22 cellular contexts compared by ENCODE assay signal in the genomic region with DNA sequence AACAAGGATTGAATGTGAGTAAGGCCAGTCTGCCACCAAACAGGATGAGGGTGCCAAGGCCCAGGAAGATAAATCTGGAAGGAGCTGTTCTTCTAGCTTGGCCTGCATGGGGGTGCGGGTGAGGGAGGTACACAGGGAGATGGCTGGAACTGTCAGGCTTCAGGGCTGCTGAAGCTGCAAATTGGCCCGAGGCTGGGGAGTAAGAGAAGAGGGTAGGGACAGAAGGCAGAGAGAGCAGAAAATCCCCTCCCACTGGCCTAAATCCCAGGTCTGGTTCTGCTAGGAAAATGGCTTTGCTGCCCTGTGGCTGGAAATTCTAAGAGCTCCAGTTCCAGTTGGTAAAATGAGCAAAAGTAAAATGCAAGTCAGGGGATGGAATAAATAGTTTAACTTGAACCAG.
"Had no signal": no experiment of that assay in that cellular context is flagged by ENCODE, and none has a peak within 500 bp of the region (broad histone marks: within the 10 kb centered on the region; RNA-seq: fewer than 3 reads in every experiment).

No MANE protein-coding gene starts in this region.

- DNase-seq: activated B cell treated with CpG ODN at 0.5 μM for 24 hours; activated CD4-positive, alpha-beta memory T cell treated with anti-CD3 and anti-CD28 coated beads for 36 hours; activated CD4-positive, alpha-beta T cell treated with anti-CD3 and anti-CD28 coated beads for 4 hours; activated effector memory CD4-positive, alpha-beta T cell treated with Interleukin-2 at 50 U/mL for 16 hours; activated naive CD4-positive, alpha-beta T cell treated with anti-CD3 and anti-CD28 coated beads for 36 hours; activated naive CD8-positive, alpha-beta T cell treated with anti-CD3 and anti-CD28 coated beads, Interleukin-2, amount 50 U/mL, for 24 hours; activated T-cell treated with anti-CD3 and anti-CD28 coated beads, Interleukin-2, amount 50 U/mL, for 48 hours; body of pancreas; colonic mucosa; esophagus squamous epithelium; heart right ventricle; left colon; mesendoderm; naive thymus-derived CD4-positive, alpha-beta T cell; ovary; right cardiac atrium; stimulated activated CD4-positive, alpha-beta T cell treated with anti-CD3 and anti-CD28 coated beads, Interleukin-12 subunit alpha, Interleukin-12 subunit beta, amount 100 ng/mL, for 4 hours; stimulated activated naive CD8-positive, alpha-beta T cell treated with anti-CD3 and anti-CD28 coated beads, Interleukin-15, amount 100 ng/mL, for 72 hours; uterus had no signal

- H3K4me1 ChIP-seq: body of pancreas, colonic mucosa, uterus had no signal

- ATAC-seq: activated naive CD8-positive, alpha-beta T cell treated with anti-CD3 and anti-CD28 coated beads, Interleukin-2, amount 50 U/mL, for 24 hours; body of pancreas; gastroesophageal sphincter; heart right ventricle; left colon; naive thymus-derived CD4-positive, alpha-beta T cell; right cardiac atrium; stimulated activated naive CD8-positive, alpha-beta T cell treated with anti-CD3 and anti-CD28 coated beads, Interleukin-15, amount 100 ng/mL, for 72 hours had no signal

- H3K27me3 ChIP-seq: body of pancreas, colonic mucosa, esophagus squamous epithelium, gastroesophageal sphincter, heart right ventricle, ovary, tibial nerve, uterus had no signal

- H3K9me3 Mint-ChIP-seq: activated B cell treated with CpG ODN at 0.5 μM for 24 hours; activated CD4-positive, alpha-beta memory T cell treated with anti-CD3 and anti-CD28 coated beads for 36 hours; activated naive CD4-positive, alpha-beta T cell treated with anti-CD3 and anti-CD28 coated beads for 36 hours; activated naive CD8-positive, alpha-beta T cell treated with anti-CD3 and anti-CD28 coated beads, Interleukin-2, amount 50 U/mL, for 24 hours; naive thymus-derived CD4-positive, alpha-beta T cell; stimulated activated naive CD8-positive, alpha-beta T cell treated with anti-CD3 and anti-CD28 coated beads, Interleukin-15, amount 100 ng/mL, for 72 hours had no signal

- H3K9me3 ChIP-seq: body of pancreas, colonic mucosa, esophagus squamous epithelium, gastroesophageal sphincter, heart right ventricle, ovary, tibial nerve, uterus had no signal

- H3K27ac Mint-ChIP-seq: activated B cell treated with CpG ODN at 0.5 μM for 24 hours; activated CD4-positive, alpha-beta memory T cell treated with anti-CD3 and anti-CD28 coated beads for 36 hours; activated naive CD4-positive, alpha-beta T cell treated with anti-CD3 and anti-CD28 coated beads for 36 hours; activated naive CD8-positive, alpha-beta T cell treated with anti-CD3 and anti-CD28 coated beads, Interleukin-2, amount 50 U/mL, for 24 hours had no signal

- H3K4me3 ChIP-seq: body of pancreas, colonic mucosa, esophagus squamous epithelium, gastroesophageal sphincter, heart right ventricle, ovary, tibial nerve, uterus had no signal

- H3K36me3 ChIP-seq: colonic mucosa, ovary, tibial nerve, uterus had no signal

- H3K27ac ChIP-seq: body of pancreas, colonic mucosa, esophagus squamous epithelium, gastroesophageal sphincter, heart right ventricle, ovary, tibial nerve, uterus had no signal

- FAIRE-seq: keratinocyte had no signal
